8 cellular contexts compared by ENCODE assay signal in genomic region chr17:1716912-1717695, GRCh38. TPM values are rescaled to one million over a fixed set of nuclear protein-coding genes. Genes with fewer than 3 reads are reported as not detected.
DNase-seq lines count a peak whose midpoint lies in the region; ATAC-seq, FAIRE-seq and TF ChIP-seq lines count a peak whose summit lies in the region.

No MANE protein-coding gene starts in this region.

- peak; percentile 29 for FAIRE-seq in D721Med (lab: Jason Lieb, UNC)

- peak overlapping the region; percentile 89 to 98 (median 96) for H3K4me3 Mint-ChIP-seq in IgD-negative memory B cell

- ATAC-seq in GM21526 (IDR thresholded peaks at IDR 0.05; ENCODE audit: low FRiP score, unreplicated experiment), result peak; percentile 35

- peak overlapping the region; percentile 94 to 99 (median 96) for H3K27ac Mint-ChIP-seq in IgD-negative memory B cell

- peak; percentile 33 for TF ChIP-seq POLR2A in erythroblast (IDR thresholded peaks at IDR 0.05; ENCODE audit: low read length)

- H3K4me1 Mint-ChIP-seq in IgD-negative memory B cell, result peaks cover 14 to 18% (median 16%) of the 10 kb centered on the region in 3 donors

- DNase-seq in D721Med (ENCODE audit: insufficient read length, low spot score) (peak; percentile 97), OCI-M2 (lab: John Stamatoyannopoulos, UW; ENCODE audit: unreplicated experiment) (peak; percentile 92), activated T-cell treated with anti-CD3 and anti-CD28 coated beads for 48 hours (ENCODE audit: low read depth) (peak; percentile 78), erythroblast (lab: John Stamatoyannopoulos, UW) (peak; percentile 98 to 99), mucosa of gallbladder (ENCODE audit: low spot score) (peak; percentile 96)
- peak; percentile 72 for DNase-seq in stimulated activated CD8-positive, alpha-beta memory T cell treated with anti-CD3 and anti-CD28 coated beads, Interleukin-4, amount 100 ng/mL, for 24 hours (ENCODE audit: low read depth)

- no peaks in the 10 kb centered on the region for H3K9me3 Mint-ChIP-seq in IgD-negative memory B cell

- no peak for TF ChIP-seq CTCF in D721Med (IDR thresholded peaks at IDR 0.05; ENCODE audit: insufficient read depth, missing control alignments)

- H3K27me3 Mint-ChIP-seq in IgD-negative memory B cell, result peaks cover 8% of the 10 kb centered on the region

- no peaks in the 10 kb centered on the region for H3K36me3 Mint-ChIP-seq in IgD-negative memory B cell

RNA-seq across cellular contexts. Expression of gene TLCD2, which starts 6.9 kb away (rescaled TPM):
- polyA plus RNA-seq in IgD-negative memory B cell, result not detected
- total RNA-seq in mucosa of gallbladder, result 6.5 TPM

RNA-seq across cellular contexts. Expression of gene WDR81, which starts 7.4 kb away (rescaled TPM):
- polyA plus RNA-seq in IgD-negative memory B cell, result 21.6 TPM
- total RNA-seq in mucosa of gallbladder, result 30.3 TPM

RNA-seq across cellular contexts. Expression of gene SERPINF2, which starts 25.6 kb away (rescaled TPM):
- polyA plus RNA-seq in IgD-negative memory B cell, result 1.2 TPM
- 2.9 TPM for total RNA-seq in mucosa of gallbladder

RNA-seq across cellular contexts. Expression of gene PRPF8, which starts 32.4 kb away (rescaled TPM):
- polyA plus RNA-seq in IgD-negative memory B cell, result 156 TPM
- total RNA-seq in mucosa of gallbladder, result 246 TPM

RNA-seq across cellular contexts. Expression of gene SERPINF1, which starts 44.8 kb away (rescaled TPM):
- polyA plus RNA-seq in IgD-negative memory B cell, result 8.3 TPM
- 129 TPM for total RNA-seq in mucosa of gallbladder

Comparison
In these comparisons a context has a peak if more than half of its experiments do, and no peak if none do; other contexts are left out.
1. Peak in every context shown above with its lines: DNase-seq and ATAC-seq.